In the genomic region with DNA sequence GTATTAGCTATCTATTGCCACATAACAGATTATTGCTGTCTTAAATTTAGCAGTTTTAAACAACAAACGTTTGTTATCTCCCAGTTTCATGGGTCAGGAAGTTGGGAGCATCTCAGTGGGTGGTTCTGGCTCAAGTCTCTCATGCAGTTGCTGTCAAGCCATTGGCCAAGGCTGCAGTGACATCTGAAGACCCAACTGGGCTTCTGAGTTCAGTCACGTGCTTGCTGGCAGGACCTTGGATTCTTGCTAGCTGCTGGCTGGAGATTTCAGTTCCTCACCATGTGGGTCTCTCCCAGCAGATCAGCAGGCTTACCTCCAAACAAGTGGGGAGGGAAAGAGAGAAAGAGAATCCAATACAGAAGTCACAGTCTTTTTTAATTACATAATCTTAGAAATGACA, we compare ENCODE assay signal across 7 cellular contexts.
"Had no signal": no experiment of that assay in that cellular context is flagged by ENCODE, and none has a peak within 500 bp of the region (broad histone marks: within the 10 kb centered on the region; RNA-seq: fewer than 3 reads in every experiment).

No MANE protein-coding gene starts in this region.

- DNase-seq: H9, HCEC 1CT, KG1 had no signal

- H3K4me1 Mint-ChIP-seq: H9, IgD-negative memory B cell had no signal

- H3K4me3 ChIP-seq: GM23338 had no signal

- H3K27ac Mint-ChIP-seq: GM23338, H9, IgD-negative memory B cell had no signal

- ATAC-seq: GM23338, HepG2 had no signal

- H3K4me3 Mint-ChIP-seq: GM23338, H9, IgD-negative memory B cell had no signal

- H3K4me2 ChIP-seq: GM23338 had no signal

- H3K36me3 Mint-ChIP-seq: IgD-negative memory B cell had no signal

- H3K27ac ChIP-seq: HL-60 had no signal
